ENCODE assay signal across 1 cellular context in the genomic region with DNA sequence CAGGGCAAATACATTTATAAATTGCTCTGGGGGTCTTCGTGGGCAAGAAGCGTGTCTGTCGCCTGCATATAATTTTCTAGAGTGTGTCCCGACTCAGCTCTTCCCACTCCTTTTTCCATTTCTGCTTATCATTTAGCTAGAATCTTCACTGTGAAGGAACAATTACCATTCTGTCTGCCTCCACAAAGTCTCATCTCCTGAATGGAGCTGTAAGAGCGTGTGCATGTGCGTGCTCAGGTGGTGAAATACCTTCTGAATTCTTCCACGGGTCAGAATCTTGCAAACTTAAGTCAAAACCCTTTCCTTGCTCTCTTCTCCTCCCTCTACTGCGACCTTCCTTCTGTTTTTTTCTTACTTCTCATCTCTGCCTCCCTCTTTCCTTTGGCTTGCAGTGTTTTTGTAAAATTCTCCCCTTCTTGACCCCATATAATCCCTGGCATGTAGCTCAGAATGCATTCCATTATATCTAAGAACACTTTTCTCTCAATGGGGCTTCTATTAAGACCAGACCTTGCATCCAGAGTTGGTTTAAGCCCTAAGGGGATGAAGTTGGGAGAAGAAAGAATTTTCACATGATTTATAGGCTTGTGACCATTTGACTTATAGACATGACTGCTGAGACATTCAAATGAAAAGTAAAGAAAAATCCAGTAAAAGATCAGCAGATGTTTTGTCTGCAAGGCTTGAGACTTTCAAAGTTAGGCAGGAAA.
TF ChIP-seq lines count a peak whose summit lies in the region.

No MANE protein-coding gene starts in this region.

TF ChIP-seq in IMR-90, 13 proteins besides CTCF, POLR2A, EP300 and RAD21:
- no peak for TF ChIP-seq NFE2L2 (IDR thresholded peaks at IDR 0.05; ENCODE audit: low read depth, low read length)
- TF ChIP-seq MAZ (IDR thresholded peaks at IDR 0.05; ENCODE audit: borderline replicate concordance, low read depth, low read length), result no peak
- TF ChIP-seq, protein P1, sequence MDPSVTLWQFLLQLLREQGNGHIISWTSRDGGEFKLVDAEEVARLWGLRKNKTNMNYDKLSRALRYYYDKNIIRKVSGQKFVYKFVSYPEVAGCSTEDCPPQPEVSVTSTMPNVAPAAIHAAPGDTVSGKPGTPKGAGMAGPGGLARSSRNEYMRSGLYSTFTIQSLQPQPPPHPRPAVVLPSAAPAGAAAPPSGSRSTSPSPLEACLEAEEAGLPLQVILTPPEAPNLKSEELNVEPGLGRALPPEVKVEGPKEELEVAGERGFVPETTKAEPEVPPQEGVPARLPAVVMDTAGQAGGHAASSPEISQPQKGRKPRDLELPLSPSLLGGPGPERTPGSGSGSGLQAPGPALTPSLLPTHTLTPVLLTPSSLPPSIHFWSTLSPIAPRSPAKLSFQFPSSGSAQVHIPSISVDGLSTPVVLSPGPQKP (IDR thresholded peaks at IDR 0.05; ENCODE audit: borderline replicate concordance, low read depth, low read length), result no peak
- TF ChIP-seq BHLHE40 (IDR thresholded peaks at IDR 0.05; ENCODE audit: low read depth, low read length), result no peak
- TF ChIP-seq SMC3 (IDR thresholded peaks at IDR 0.05; ENCODE audit: low read depth, low read length), result no peak
- no peak for TF ChIP-seq CHD1 (IDR thresholded peaks at IDR 0.05; ENCODE audit: low read depth, low read length)
- TF ChIP-seq, protein P2, sequence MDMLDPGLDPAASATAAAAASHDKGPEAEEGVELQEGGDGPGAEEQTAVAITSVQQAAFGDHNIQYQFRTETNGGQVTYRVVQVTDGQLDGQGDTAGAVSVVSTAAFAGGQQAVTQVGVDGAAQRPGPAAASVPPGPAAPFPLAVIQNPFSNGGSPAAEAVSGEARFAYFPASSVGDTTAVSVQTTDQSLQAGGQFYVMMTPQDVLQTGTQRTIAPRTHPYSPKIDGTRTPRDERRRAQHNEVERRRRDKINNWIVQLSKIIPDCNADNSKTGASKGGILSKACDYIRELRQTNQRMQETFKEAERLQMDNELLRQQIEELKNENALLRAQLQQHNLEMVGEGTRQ (IDR thresholded peaks at IDR 0.05; ENCODE audit: low read depth, low read length), result no peak
- no peak for TF ChIP-seq RFX5 (IDR thresholded peaks at IDR 0.05; ENCODE audit: low read depth, low read length)
- no peak for TF ChIP-seq CEBPB (IDR thresholded peaks at IDR 0.05; ENCODE audit: low read depth, low read length)
- no peak for TF ChIP-seq MXI1 (IDR thresholded peaks at IDR 0.05; ENCODE audit: borderline replicate concordance, low read depth, low read length)
- TF ChIP-seq RCOR1 (IDR thresholded peaks at IDR 0.05; ENCODE audit: insufficient replicate concordance, low read length), result no peak
